11 cellular contexts compared by ENCODE assay signal in genomic region chr3:139037478-139037877, GRCh38. TPM values are rescaled to one million over a fixed set of nuclear protein-coding genes. Genes with fewer than 3 reads are reported as not detected.
"Had no signal": no experiment of that assay in that cellular context is flagged by ENCODE, and none has a peak within 500 bp of the region (broad histone marks: within the 10 kb centered on the region; RNA-seq: fewer than 3 reads in every experiment).

No MANE protein-coding gene starts in this region.

- H2AFZ ChIP-seq: GM23248 had no signal

- H3K4me3 Mint-ChIP-seq: H9, HFFc6 had no signal

- H3K4me3 ChIP-seq: GM23248, HAP-1 had no signal

- H3K27ac Mint-ChIP-seq: H9, HFFc6 had no signal

- H3K9me3 Mint-ChIP-seq: HFFc6 had no signal

- DNase-seq: GM23248, GOT3, H7, H9, HCEC 1CT, HFFc6 had no signal

- H3K27ac ChIP-seq: GM23248 had no signal

- H3K9me3 ChIP-seq: HAP-1 had no signal

- ATAC-seq: HCT116 had no signal

- H3K36me3 ChIP-seq: HAP-1 had no signal

- H3K9ac ChIP-seq: GM23248 had no signal

- H3K4me1 ChIP-seq: HAP-1 had no signal

- FAIRE-seq: H1, H54 had no signal

RNA-seq across cellular contexts. Expression of gene PRR23C, which starts 7.2 kb away (rescaled TPM):
- total RNA-seq: GM23248, H1, H4, H7, H9, HFFc6 had no signal
- polyA plus RNA-seq: GM23248, H1 had no signal

RNA-seq across cellular contexts. Expression of gene PRR23B, which starts 16.8 kb away (rescaled TPM):
- total RNA-seq: GM23248, H1, H4, H7, H9, HFFc6 had no signal
- polyA plus RNA-seq: GM23248, H1 had no signal

RNA-seq across cellular contexts. Expression of gene PRR23A, which starts 31.4 kb away (rescaled TPM):
- total RNA-seq: GM23248, H1, H4, H7, H9, HFFc6 had no signal
- polyA plus RNA-seq: GM23248, H1 had no signal
